In the genomic region with DNA sequence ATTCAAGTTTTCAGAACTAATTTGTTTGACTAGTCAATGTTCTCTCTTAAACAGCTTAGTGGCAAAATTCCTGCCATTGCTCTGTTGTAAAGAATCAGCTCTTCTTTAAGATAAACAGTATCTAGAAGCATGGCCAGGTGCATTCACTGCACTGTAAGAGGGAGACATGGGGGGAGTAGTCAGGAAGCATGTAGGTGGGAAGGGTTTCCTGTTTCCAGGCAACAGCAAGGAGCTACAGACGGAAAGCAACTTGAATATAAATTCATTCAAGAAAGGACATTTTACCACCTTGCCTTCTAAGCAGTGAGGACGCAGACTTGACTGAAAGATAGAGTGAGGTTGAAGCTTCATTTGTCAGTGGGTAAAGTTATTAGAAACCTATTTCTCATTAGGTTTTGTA, we compare ENCODE assay signal across 29 cellular contexts. TPM values are rescaled to one million over a fixed set of nuclear protein-coding genes. Genes with fewer than 3 reads are reported as not detected.
DNase-seq lines count a peak whose midpoint lies in the region; ATAC-seq and TF ChIP-seq lines count a peak whose summit lies in the region.
"Had no signal": no experiment of that assay in that cellular context is flagged by ENCODE, and none has a peak within 500 bp of the region (broad histone marks: within the 10 kb centered on the region; RNA-seq: fewer than 3 reads in every experiment).

No MANE protein-coding gene starts in this region.

- H3K4me1 ChIP-seq in GM23338 (ENCODE audit: insufficient read depth): peaks cover 33% of the 10 kb centered on the region
- peaks cover 20% of the 10 kb centered on the region for H3K4me1 ChIP-seq in neural progenitor cell
- H3K4me1 ChIP-seq in Caco-2: no peaks in the 10 kb centered on the region
- H3K4me1 ChIP-seq: sigmoid colon, suprapubic skin had no signal

- H3K9me2 ChIP-seq in GM23338 (ENCODE audit: insufficient read depth): no peaks in the 10 kb centered on the region

- H3K9ac ChIP-seq in neural progenitor cell: no peak overlapping the region

- H3K27me3 ChIP-seq in GM23338 (ENCODE audit: insufficient read depth) (no peaks in the 10 kb centered on the region), neural progenitor cell (no peaks in the 10 kb centered on the region), brain microvascular endothelial cell (replicated peaks) (no peaks in the 10 kb centered on the region), Caco-2 (replicated peaks; ENCODE audit: control insufficient read depth, insufficient read depth, low read length) (no peaks in the 10 kb centered on the region)
- H3K27me3 ChIP-seq: esophagus squamous epithelium, MG63, sigmoid colon, suprapubic skin had no signal

- peak overlapping the region; percentile 47 for H3K27ac Mint-ChIP-seq in GM23338
- peak overlapping the region; percentile 94 for H3K27ac Mint-ChIP-seq in endothelial cell (ENCODE audit: unreplicated experiment)
- H3K27ac Mint-ChIP-seq in neural progenitor cell: no peak overlapping the region
- H3K27ac Mint-ChIP-seq in Caco-2 (ENCODE audit: unreplicated experiment): no peak overlapping the region
- H3K27ac Mint-ChIP-seq: activated naive CD4-positive, alpha-beta T cell treated with anti-CD3 and anti-CD28 coated beads for 36 hours; activated T-cell treated with anti-CD3 and anti-CD28 coated beads, Interleukin-2, amount 50 U/mL, for 72 hours had no signal

- H3K4me1 Mint-ChIP-seq in GM23338 (peaks cover 32% of the 10 kb centered on the region), endothelial cell (ENCODE audit: unreplicated experiment) (peaks cover 22% of the 10 kb centered on the region), neural progenitor cell (peaks cover 19% of the 10 kb centered on the region), Caco-2 (ENCODE audit: low read depth, unreplicated experiment) (no peaks in the 10 kb centered on the region)

- H4K20me1 ChIP-seq in GM23338 (replicated peaks; ENCODE audit: insufficient read depth): no peaks in the 10 kb centered on the region
- H4K20me1 ChIP-seq in neural progenitor cell (ENCODE audit: low read depth): peaks cover 52% of the 10 kb centered on the region

- H3K9me3 ChIP-seq in neural progenitor cell (ENCODE audit: low read depth): no peaks in the 10 kb centered on the region
- no peaks in the 10 kb centered on the region for H3K9me3 ChIP-seq in Caco-2
- H3K9me3 ChIP-seq: esophagus squamous epithelium, MG63, sigmoid colon, suprapubic skin had no signal

- no peaks in the 10 kb centered on the region for H3K9me3 Mint-ChIP-seq in GM23338
- no peaks in the 10 kb centered on the region for H3K9me3 Mint-ChIP-seq in endothelial cell (ENCODE audit: unreplicated experiment)
- H3K9me3 Mint-ChIP-seq in neural progenitor cell: no peaks in the 10 kb centered on the region
- H3K9me3 Mint-ChIP-seq in Caco-2 (ENCODE audit: unreplicated experiment): no peaks in the 10 kb centered on the region
- H3K9me3 Mint-ChIP-seq: activated naive CD4-positive, alpha-beta T cell treated with anti-CD3 and anti-CD28 coated beads for 36 hours; activated T-cell treated with anti-CD3 and anti-CD28 coated beads, Interleukin-2, amount 50 U/mL, for 72 hours had no signal

- H3K27me3 Mint-ChIP-seq in GM23338 (ENCODE audit: insufficient read depth, low read depth, poor library complexity) (no peaks in the 10 kb centered on the region), endothelial cell (ENCODE audit: unreplicated experiment) (peaks cover 3% of the 10 kb centered on the region), neural progenitor cell (ENCODE audit: insufficient read depth, low read depth) (no peaks in the 10 kb centered on the region), Caco-2 (ENCODE audit: insufficient read depth, unreplicated experiment) (peaks cover 5% of the 10 kb centered on the region)
- H3K27me3 Mint-ChIP-seq: B cell, progenitor cell of endocrine pancreas had no signal

- CTCF ChIA-PET in Caco-2 (lab: Charles Lee): no interaction called here

- DNase-seq in NCI-H2171 treated with DMSO at 0.1 percent for 48 hours (lab: John Stamatoyannopoulos, UW) (peak; percentile 11), NCI-H2171 (lab: John Stamatoyannopoulos, UW) (no peak), GM23338 (ENCODE audit: low spot score) (peak; percentile 54), endothelial cell (ENCODE audit: low spot score) (no peak), neural progenitor cell (ENCODE audit: low spot score) (no peak), brain microvascular endothelial cell (no peak), Caco-2 (no peak)
- DNase-seq: activated CD4-positive, alpha-beta T cell treated with anti-CD3 and anti-CD28 coated beads, Interleukin-2, amount 50 U/mL, for 4 hours; activated naive CD4-positive, alpha-beta T cell treated with anti-CD3 and anti-CD28 coated beads for 36 hours; activated T-cell treated with anti-CD3 and anti-CD28 coated beads, Interleukin-2, amount 50 U/mL, for 72 hours; COR-L47; effector memory CD4-positive, alpha-beta T cell; esophagus squamous epithelium; GDM1; HCEC 1CT; KG1; MG63; NCI-H524; PC-9; Right ventricle myocardium superior; sigmoid colon; stimulated activated CD4-positive, alpha-beta T cell treated with anti-CD3 and anti-CD28 coated beads, Interleukin-4, amount 100 ng/mL, for 4 hours; stimulated activated naive CD4-positive, alpha-beta T cell; T-helper 9 cell; WERI-Rb-1 had no signal

- TF ChIP-seq CTCF in GM23338 (conservative IDR thresholded peaks at IDR 0.05; ENCODE audit: low read depth in 2 of 2) (no peak), endothelial cell (IDR thresholded peaks at IDR 0.05; ENCODE audit: unreplicated experiment) (no peak), neural progenitor cell (IDR thresholded peaks at IDR 0.05) (no peak), brain microvascular endothelial cell (IDR thresholded peaks at IDR 0.05; ENCODE audit: low read depth, low read length, missing control alignments) (no peak), Caco-2 (IDR thresholded peaks at IDR 0.05; ENCODE audit: insufficient read depth in 1 of 2, low read depth in 1 of 2, low read length in 1 of 2, severe bottlenecking in 1 of 2, unreplicated experiment in 1 of 2) (no peak)

- POLR2A ChIA-PET in Caco-2 (lab: Charles Lee): no interaction called here

- H3K4me2 ChIP-seq in GM23338 (no peak overlapping the region), neural progenitor cell (no peak overlapping the region)
- H3K4me2 ChIP-seq: PC-9 had no signal

- no peaks in the 10 kb centered on the region for H3K36me3 ChIP-seq in GM23338 (ENCODE audit: insufficient read depth)
- H3K36me3 ChIP-seq in neural progenitor cell: no peaks in the 10 kb centered on the region
- no peaks in the 10 kb centered on the region for H3K36me3 ChIP-seq in brain microvascular endothelial cell (replicated peaks)
- no peaks in the 10 kb centered on the region for H3K36me3 ChIP-seq in Caco-2 (ENCODE audit: control insufficient read depth, insufficient read depth, low read length)
- H3K36me3 ChIP-seq: MG63, sigmoid colon, suprapubic skin, WERI-Rb-1 had no signal

- ATAC-seq in GM23338: peak; percentile 61
- ATAC-seq in HG03097 (IDR thresholded peaks at IDR 0.05; ENCODE audit: low FRiP score, unreplicated experiment): no peak
- ATAC-seq: activated T-cell treated with anti-CD3 and anti-CD28 coated beads, Interleukin-2, amount 50 U/mL, for 72 hours had no signal

- H3K79me2 ChIP-seq in GM23338 (replicated peaks; ENCODE audit: insufficient read depth) (no peaks in the 10 kb centered on the region; the same call in 1 of the 2 replicates), neural progenitor cell (ENCODE audit: low read depth) (peaks cover 52% of the 10 kb centered on the region)

- BruUV-seq in Caco-2 (replicated peaks; lab: Mats Ljungman, UMichigan): no TSS peak

- in situ Hi-C loops in brain microvascular endothelial cell (cut with HindIII; ENCODE audit: low pct_ligation_motif_present, low sequenced_read_pairs): no loop called here

- H3K27ac ChIP-seq in GM23338 (ENCODE audit: low read depth) (no peak overlapping the region), neural progenitor cell (peak overlapping the region; percentile 80), brain microvascular endothelial cell (no peak overlapping the region)
- H3K27ac ChIP-seq: esophagus squamous epithelium, PC-9, sigmoid colon, suprapubic skin, WERI-Rb-1 had no signal

- no peak overlapping the region for H2AFZ ChIP-seq in GM23338
- no peak overlapping the region for H2AFZ ChIP-seq in neural progenitor cell (replicated peaks)
- H2AFZ ChIP-seq: PC-9 had no signal

- H3K4me3 Mint-ChIP-seq in GM23338 (no peak overlapping the region; the same call in 2 of the 3 replicates), endothelial cell (ENCODE audit: unreplicated experiment) (no peak overlapping the region), neural progenitor cell (no peak overlapping the region), Caco-2 (ENCODE audit: unreplicated experiment) (no peak overlapping the region)
- H3K4me3 Mint-ChIP-seq: activated naive CD4-positive, alpha-beta T cell treated with anti-CD3 and anti-CD28 coated beads for 36 hours; B cell had no signal

- intact Hi-C loops in Caco-2 (cut with micrococcal nuclease; ENCODE audit: unreplicated experiment): no loop called here

- H3F3A ChIP-seq in GM23338 (replicated peaks; ENCODE audit: low read depth) (no peaks in the 10 kb centered on the region), neural progenitor cell (ENCODE audit: low read depth) (peaks cover 15% of the 10 kb centered on the region)

- no peaks in the 10 kb centered on the region for H3K36me3 Mint-ChIP-seq in GM23338 (ENCODE audit: low read depth)
- H3K36me3 Mint-ChIP-seq in endothelial cell (ENCODE audit: low read depth, unreplicated experiment): no peaks in the 10 kb centered on the region
- peaks cover 3% of the 10 kb centered on the region for H3K36me3 Mint-ChIP-seq in neural progenitor cell
- H3K36me3 Mint-ChIP-seq in Caco-2 (ENCODE audit: insufficient read depth, unreplicated experiment): no peaks in the 10 kb centered on the region

- H3K4me3 ChIP-seq in GM23338 (no peak overlapping the region), neural progenitor cell (no peak overlapping the region), brain microvascular endothelial cell (ENCODE audit: low read depth, low read length) (no peak overlapping the region), Caco-2 (ENCODE audit: low read depth, low read length) (no peak overlapping the region)
- H3K4me3 ChIP-seq: esophagus squamous epithelium, MG63, PC-9, sigmoid colon, suprapubic skin had no signal

TF ChIP-seq in GM23338, 12 proteins besides CTCF, POLR2A, EP300 and RAD21 (continues in another document):
- TF ChIP-seq STAT1 (IDR thresholded peaks at IDR 0.05; ENCODE audit: unreplicated experiment): no peak
- no peak for TF ChIP-seq POLR2AphosphoS5 (IDR thresholded peaks at IDR 0.05; ENCODE audit: low read depth)

RNA-seq across cellular contexts. Expression of a gene that starts 55.3 kb away (rescaled TPM):
- total RNA-seq in GM23338 (2014; rRNA removed; shearing (Covaris generic)): 35.2 and 82.2 TPM in 2 replicates
- 33.2 and 44.1 TPM in 2 replicates for polyA plus RNA-seq in GM23338 (2016; fragmentation: Nextera tagmentation; extraction: Ambion mirVana)
- total RNA-seq in endothelial cell (ENCODE audit: unreplicated experiment): 54.3 TPM
- total RNA-seq in neural progenitor cell (ENCODE audit: low replicate concordance): 66.1 and 110 TPM in 2 replicates
- total RNA-seq in Caco-2 (2022): 2.6 TPM in 2 replicates

Comparison
In these comparisons a context has a peak if more than half of its experiments do, and no peak if none do; other contexts are left out.
1. DNase-seq: peak in NCI-H2171 treated with DMSO at 0.1 percent for 48 hours (single experiment) and GM23338 (single experiment); none in NCI-H2171 (single experiment), endothelial cell (single experiment), neural progenitor cell (single experiment), brain microvascular endothelial cell (single experiment) and Caco-2 (0 of 2).
2. H3K27ac Mint-ChIP-seq: peak in GM23338 (single experiment) and endothelial cell (single experiment); none in neural progenitor cell (single experiment) and Caco-2 (single experiment).